26 cellular contexts compared by ENCODE assay signal in the genomic region with DNA sequence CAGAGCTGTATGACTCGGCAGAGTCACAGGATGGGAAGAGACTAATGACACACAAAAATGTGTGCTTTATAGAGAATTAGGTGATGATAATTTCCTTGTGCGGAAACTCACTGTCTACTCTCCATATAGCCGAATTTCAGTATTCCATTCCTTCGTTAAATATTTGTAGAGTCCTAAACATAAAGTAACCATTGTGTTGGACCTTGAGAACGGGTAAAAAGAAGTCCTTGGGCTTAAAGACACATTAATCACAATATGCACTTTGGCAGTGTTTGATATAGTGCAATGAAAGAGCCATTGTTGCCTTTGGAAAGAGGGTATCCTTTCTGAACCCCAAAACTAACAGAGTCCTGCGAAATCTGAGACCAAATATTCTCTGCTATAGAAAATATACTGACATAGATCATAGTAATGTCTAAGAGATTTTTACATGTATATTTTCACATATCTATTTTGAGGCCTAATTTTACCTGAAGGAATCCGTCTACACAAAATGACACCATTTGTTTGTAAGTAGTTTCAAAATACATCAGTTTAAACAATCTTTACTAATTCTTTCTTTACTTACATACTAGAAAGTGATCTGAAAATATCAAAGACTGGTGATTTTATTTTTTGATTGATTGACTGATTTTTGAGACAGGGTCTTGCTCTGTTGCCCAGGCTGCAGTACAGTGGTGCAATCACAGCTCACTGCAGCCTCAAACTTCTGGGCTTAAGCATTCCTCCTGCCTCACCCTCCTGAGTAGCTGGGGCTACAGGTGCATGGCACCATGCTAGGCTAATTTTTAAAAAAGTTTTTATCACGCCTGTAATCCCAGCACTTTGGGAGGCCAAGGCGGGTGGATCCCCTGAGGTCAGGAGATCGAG.
"Had no signal": no experiment of that assay in that cellular context is flagged by ENCODE, and none has a peak within 500 bp of the region (broad histone marks: within the 10 kb centered on the region; RNA-seq: fewer than 3 reads in every experiment).

No MANE protein-coding gene starts in this region.

- H3K4me3 Mint-ChIP-seq: mesothelial cell of epicardium; naive B cell; natural killer cell; nephron progenitor cell; stimulated activated memory B cell treated with anti-CD40 and anti-IgM and Interleukin-4, amounts not matched to agents 10 μg/mL and 1 μg/mL and 100 μg/mL, for 72 hours; stimulated activated naive CD8-positive, alpha-beta T cell treated with anti-CD3 and anti-CD28 coated beads, Interleukin-15, amount 100 ng/mL, for 72 hours; type B pancreatic cell had no signal

- H3K9me3 Mint-ChIP-seq: mesothelial cell of epicardium; natural killer cell; nephron progenitor cell; stimulated activated memory B cell treated with anti-CD40 and anti-IgM and Interleukin-4, amounts not matched to agents 10 μg/mL and 1 μg/mL and 100 μg/mL, for 72 hours; stimulated activated naive CD8-positive, alpha-beta T cell treated with anti-CD3 and anti-CD28 coated beads, Interleukin-15, amount 100 ng/mL, for 72 hours; type B pancreatic cell had no signal

- ATAC-seq: left colon; left lung; lower lobe of right lung; natural killer cell; right cardiac atrium; stimulated activated memory B cell treated with anti-CD40 and anti-IgM and Interleukin-4, amounts not matched to agents 10 μg/mL and 1 μg/mL and 100 μg/mL, for 72 hours; stimulated activated naive CD8-positive, alpha-beta T cell treated with anti-CD3 and anti-CD28 coated beads, Interleukin-15, amount 100 ng/mL, for 72 hours had no signal

- H3K4me1 ChIP-seq: left lung, lower lobe of right lung, prostate gland, uterus had no signal

- H3K36me3 Mint-ChIP-seq: naive B cell; natural killer cell; stimulated activated memory B cell treated with anti-CD40 and anti-IgM and Interleukin-4, amounts not matched to agents 10 μg/mL and 1 μg/mL and 100 μg/mL, for 72 hours had no signal

- H3K4me2 ChIP-seq: smooth muscle cell had no signal

- H3K4me3 ChIP-seq: left lung, lower lobe of right lung, ovary, prostate gland, smooth muscle cell, tibial nerve, uterus had no signal

- H3K4me1 Mint-ChIP-seq: mesothelial cell of epicardium; naive B cell; natural killer cell; stimulated activated memory B cell treated with anti-CD40 and anti-IgM and Interleukin-4, amounts not matched to agents 10 μg/mL and 1 μg/mL and 100 μg/mL, for 72 hours; stimulated activated naive CD8-positive, alpha-beta T cell treated with anti-CD3 and anti-CD28 coated beads, Interleukin-15, amount 100 ng/mL, for 72 hours had no signal

- H3K27ac Mint-ChIP-seq: mesothelial cell of epicardium; natural killer cell; stimulated activated memory B cell treated with anti-CD40 and anti-IgM and Interleukin-4, amounts not matched to agents 10 μg/mL and 1 μg/mL and 100 μg/mL, for 72 hours; stimulated activated naive CD8-positive, alpha-beta T cell treated with anti-CD3 and anti-CD28 coated beads, Interleukin-15, amount 100 ng/mL, for 72 hours; type B pancreatic cell had no signal

- H3K27me3 Mint-ChIP-seq: stimulated activated memory B cell treated with anti-CD40 and anti-IgM and Interleukin-4, amounts not matched to agents 10 μg/mL and 1 μg/mL and 100 μg/mL, for 72 hours; type B pancreatic cell had no signal

- H3K27me3 ChIP-seq: left lung, ovary, tibial nerve, uterus had no signal

- DNase-seq: hippocampal formation; left colon; left lung; lower lobe of right lung; mammary epithelial cell; mesenchymal stem cell; naive B cell; natural killer cell; nephron progenitor cell; ovary; right cardiac atrium; stimulated activated CD4-positive, alpha-beta T cell treated with anti-CD3 and anti-CD28 coated beads, Interleukin-1b, Interleukin-23, amount 100 ng/mL, for 48 hours; stimulated activated CD4-positive, alpha-beta T cell treated with anti-CD3 and anti-CD28 coated beads, Interleukin-2, amount 100 ng/mL, for 48 hours; stimulated activated CD4-positive, alpha-beta T cell treated with anti-CD3 and anti-CD28 coated beads, Interleukin-4, amount 100 ng/mL, for 4 hours; stimulated activated CD8-positive, alpha-beta memory T cell treated with anti-CD3 and anti-CD28 coated beads, Interleukin-4, amount 100 ng/mL, for 48 hours; stimulated activated naive CD4-positive, alpha-beta T cell treated with Interleukin-2 at 50 U/mL for 16 hours; stimulated activated naive CD8-positive, alpha-beta T cell treated with anti-CD3 and anti-CD28 coated beads, Interleukin-15, amount 100 ng/mL, for 72 hours; substantia nigra; uterus had no signal

- H3K9me3 ChIP-seq: left lung, lower lobe of right lung, ovary, prostate gland, tibial nerve, uterus had no signal

- H3K27ac ChIP-seq: left lung, lower lobe of right lung, ovary, prostate gland, tibial nerve, uterus had no signal

- H3K36me3 ChIP-seq: left lung, lower lobe of right lung, ovary, prostate gland, tibial nerve, uterus had no signal

- FAIRE-seq: keratinocyte had no signal
